Comparison of ENCODE assay signal across 28 cellular contexts in genomic region chr3:35710554-35710953, GRCh38.
"Had no signal": no experiment of that assay in that cellular context is flagged by ENCODE, and none has a peak within 500 bp of the region (broad histone marks: within the 10 kb centered on the region; RNA-seq: fewer than 3 reads in every experiment).

No MANE protein-coding gene starts in this region.

- H3K36me3 ChIP-seq: stomach, suprapubic skin, thoracic aorta, thyroid gland, tibial artery, tibial nerve, transverse colon, upper lobe of left lung, upper lobe of right lung, uterus, vagina had no signal

- H3K27ac ChIP-seq: stomach, suprapubic skin, testis, thoracic aorta, thyroid gland, tibial artery, tibial nerve, transverse colon, upper lobe of left lung, upper lobe of right lung, uterus, vagina had no signal

- H3K9me3 ChIP-seq: stomach, suprapubic skin, testis, thoracic aorta, thyroid gland, tibial artery, tibial nerve, transverse colon, upper lobe of left lung, upper lobe of right lung, uterus, vagina had no signal

- H3K27ac Mint-ChIP-seq: stimulated activated effector memory CD8-positive, alpha-beta T cell treated with anti-CD3 and anti-CD28 coated beads, Interleukin-12 subunit alpha, Interleukin-12 subunit beta, amount 100 ng/mL, for 72 hours; stimulated activated memory B cell treated with anti-CD40 and anti-IgM and Interleukin-4, amounts not matched to agents 10 μg/mL and 1 μg/mL and 100 μg/mL, for 72 hours; stimulated activated naive B cell treated with anti-CD40 and anti-IgM and Interleukin-4, amounts not matched to agents 10 μg/mL and 1 μg/mL and 100 μg/mL, for 72 hours; stimulated activated naive CD8-positive, alpha-beta T cell treated with anti-CD3 and anti-CD28 coated beads, Interleukin-15, amount 100 ng/mL, for 72 hours; stimulated activated naive CD8-positive, alpha-beta T cell treated with anti-CD3 and anti-CD28 coated beads, Interleukin-15, Interleukin-2, amounts not matched to agents 100 ng/mL and 50 ng/mL, for 24 hours; type B pancreatic cell had no signal

- H3K4me3 ChIP-seq: stomach, suprapubic skin, testis, thoracic aorta, thyroid gland, tibial artery, tibial nerve, transverse colon, upper lobe of left lung, upper lobe of right lung, uterus, vagina had no signal

- H3K9me3 Mint-ChIP-seq: stimulated activated memory B cell treated with anti-CD40 and anti-IgM and Interleukin-4, amounts not matched to agents 10 μg/mL and 1 μg/mL and 100 μg/mL, for 72 hours; stimulated activated naive B cell treated with anti-CD40 and anti-IgM and Interleukin-4, amounts not matched to agents 10 μg/mL and 1 μg/mL and 100 μg/mL, for 72 hours; stimulated activated naive CD8-positive, alpha-beta T cell treated with anti-CD3 and anti-CD28 coated beads, Interleukin-15, amount 100 ng/mL, for 72 hours; stimulated activated naive CD8-positive, alpha-beta T cell treated with anti-CD3 and anti-CD28 coated beads, Interleukin-15, Interleukin-2, amounts not matched to agents 100 ng/mL and 50 ng/mL, for 24 hours; type B pancreatic cell had no signal

- H3K27me3 ChIP-seq: stomach, suprapubic skin, testis, thyroid gland, tibial artery, tibial nerve, transverse colon, upper lobe of left lung, upper lobe of right lung, uterus, vagina had no signal

- H3K4me1 ChIP-seq: stomach, suprapubic skin, testis, thyroid gland, tibial artery, tibial nerve, transverse colon, upper lobe of left lung, upper lobe of right lung, uterus, vagina had no signal

- H3K36me3 Mint-ChIP-seq: stimulated activated effector memory CD8-positive, alpha-beta T cell treated with anti-CD3 and anti-CD28 coated beads, Interleukin-12 subunit alpha, Interleukin-12 subunit beta, amount 100 ng/mL, for 72 hours; stimulated activated memory B cell treated with anti-CD40 and anti-IgM and Interleukin-4, amounts not matched to agents 10 μg/mL and 1 μg/mL and 100 μg/mL, for 72 hours; stimulated activated naive B cell treated with anti-CD40 and anti-IgM and Interleukin-4, amounts not matched to agents 10 μg/mL and 1 μg/mL and 100 μg/mL, for 72 hours had no signal

- H3K4me3 Mint-ChIP-seq: stimulated activated effector memory CD8-positive, alpha-beta T cell treated with anti-CD3 and anti-CD28 coated beads, Interleukin-12 subunit alpha, Interleukin-12 subunit beta, amount 100 ng/mL, for 72 hours; stimulated activated memory B cell treated with anti-CD40 and anti-IgM and Interleukin-4, amounts not matched to agents 10 μg/mL and 1 μg/mL and 100 μg/mL, for 72 hours; stimulated activated naive B cell treated with anti-CD40 and anti-IgM and Interleukin-4, amounts not matched to agents 10 μg/mL and 1 μg/mL and 100 μg/mL, for 72 hours; stimulated activated naive CD8-positive, alpha-beta T cell treated with anti-CD3 and anti-CD28 coated beads, Interleukin-15, amount 100 ng/mL, for 72 hours; stimulated activated naive CD8-positive, alpha-beta T cell treated with anti-CD3 and anti-CD28 coated beads, Interleukin-15, Interleukin-2, amounts not matched to agents 100 ng/mL and 50 ng/mL, for 24 hours; type B pancreatic cell had no signal

- H3K4me1 Mint-ChIP-seq: stimulated activated effector memory CD8-positive, alpha-beta T cell treated with anti-CD3 and anti-CD28 coated beads, Interleukin-12 subunit alpha, Interleukin-12 subunit beta, amount 100 ng/mL, for 72 hours; stimulated activated memory B cell treated with anti-CD40 and anti-IgM and Interleukin-4, amounts not matched to agents 10 μg/mL and 1 μg/mL and 100 μg/mL, for 72 hours; stimulated activated naive CD8-positive, alpha-beta T cell treated with anti-CD3 and anti-CD28 coated beads, Interleukin-15, amount 100 ng/mL, for 72 hours had no signal

- DNase-seq: stimulated activated CD4-positive, alpha-beta T cell treated with anti-CD3 and anti-CD28 coated beads, Interleukin-2, amount 100 ng/mL, for 48 hours; stimulated activated CD4-positive, alpha-beta T cell treated with anti-CD3 and anti-CD28 coated beads, Interleukin-4, amount 100 ng/mL, for 1 hour; stimulated activated CD4-positive, alpha-beta T cell treated with anti-CD3 and anti-CD28 coated beads, Interleukin-4, amount 100 ng/mL, for 24 hours; stimulated activated CD4-positive, alpha-beta T cell treated with anti-CD3 and anti-CD28 coated beads, Interleukin-4, amount 100 ng/mL, for 4 hours; stimulated activated CD8-positive, alpha-beta memory T cell treated with anti-CD3 and anti-CD28 coated beads, Interleukin-4, amount 100 ng/mL, for 48 hours; stimulated activated naive B cell treated with anti-CD40 and anti-IgM and Interleukin-4, amounts not matched to agents 10 μg/mL and 1 μg/mL and 100 μg/mL, for 72 hours; stimulated activated naive CD4-positive, alpha-beta T cell; stimulated activated naive CD4-positive, alpha-beta T cell treated with Interleukin-2 at 50 U/mL for 16 hours; stimulated activated naive CD8-positive, alpha-beta T cell treated with anti-CD3 and anti-CD28 coated beads, Interleukin-15, amount 100 ng/mL, for 72 hours; stimulated activated naive CD8-positive, alpha-beta T cell treated with anti-CD3 and anti-CD28 coated beads, Interleukin-15, Interleukin-2, amounts not matched to agents 100 U/mL and 50 U/mL, for 24 hours; stomach; substantia nigra; testis; thyroid gland; tibial artery; transverse colon; trophoblast cell; upper lobe of left lung; upper lobe of right lung; uterus had no signal

- H3K27me3 Mint-ChIP-seq: stimulated activated memory B cell treated with anti-CD40 and anti-IgM and Interleukin-4, amounts not matched to agents 10 μg/mL and 1 μg/mL and 100 μg/mL, for 72 hours; stimulated activated naive B cell treated with anti-CD40 and anti-IgM and Interleukin-4, amounts not matched to agents 10 μg/mL and 1 μg/mL and 100 μg/mL, for 72 hours; stimulated activated naive CD8-positive, alpha-beta T cell treated with anti-CD3 and anti-CD28 coated beads, Interleukin-15, amount 100 ng/mL, for 72 hours; stimulated activated naive CD8-positive, alpha-beta T cell treated with anti-CD3 and anti-CD28 coated beads, Interleukin-15, Interleukin-2, amounts not matched to agents 100 ng/mL and 50 ng/mL, for 24 hours had no signal

- ATAC-seq: stimulated activated effector memory CD8-positive, alpha-beta T cell treated with anti-CD3 and anti-CD28 coated beads, Interleukin-12 subunit alpha, Interleukin-12 subunit beta, amount 100 ng/mL, for 72 hours; stimulated activated memory B cell treated with anti-CD40 and anti-IgM and Interleukin-4, amounts not matched to agents 10 μg/mL and 1 μg/mL and 100 μg/mL, for 72 hours; stimulated activated naive B cell treated with anti-CD40 and anti-IgM and Interleukin-4, amounts not matched to agents 10 μg/mL and 1 μg/mL and 100 μg/mL, for 72 hours; stimulated activated naive CD8-positive, alpha-beta T cell treated with anti-CD3 and anti-CD28 coated beads, Interleukin-15, amount 100 ng/mL, for 72 hours; stimulated activated naive CD8-positive, alpha-beta T cell treated with anti-CD3 and anti-CD28 coated beads, Interleukin-15, Interleukin-2, amounts not matched to agents 100 U/mL and 50 U/mL, for 24 hours; upper lobe of right lung had no signal
